ENCODE assay signal across 19 cellular contexts in the genomic region with DNA sequence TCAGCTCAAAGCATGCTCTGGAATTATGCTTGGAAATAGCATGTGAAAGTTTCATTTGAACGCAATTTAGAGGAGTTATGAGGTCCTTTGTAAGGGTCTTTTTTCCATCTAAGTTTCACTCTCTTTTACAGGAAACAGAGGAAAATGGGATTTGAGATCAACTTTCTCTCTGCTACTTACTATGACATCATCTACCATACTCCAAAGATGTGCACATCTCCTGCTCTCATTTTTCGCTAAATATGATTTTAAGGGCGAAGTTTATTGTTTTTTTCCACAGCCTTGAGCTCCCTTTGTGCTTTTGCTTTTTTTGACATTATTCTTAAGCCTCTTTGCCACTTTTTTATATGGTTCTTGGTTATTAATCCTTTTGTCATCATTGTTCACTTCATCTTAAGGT.
A peak's percentile ranks its signal among the peaks of the same experiment; 100 is the strongest.
DNase-seq lines count a peak whose midpoint lies in the region; ATAC-seq, FAIRE-seq and TF ChIP-seq lines count a peak whose summit lies in the region.
"Had no signal": no experiment of that assay in that cellular context is flagged by ENCODE, and none has a peak within 500 bp of the region (broad histone marks: within the 10 kb centered on the region; RNA-seq: fewer than 3 reads in every experiment).

No MANE protein-coding gene starts in this region.

- H4K20me1 ChIP-seq in OCI-LY3 (ENCODE audit: insufficient read depth, low read length), result no peaks in the 10 kb centered on the region
- H4K20me1 ChIP-seq in neural progenitor cell (ENCODE audit: low read depth), result no peaks in the 10 kb centered on the region

- ATAC-seq in HG02623 (IDR thresholded peaks at IDR 0.05; ENCODE audit: unreplicated experiment), result no peak
- ATAC-seq: A549; CD8-positive, alpha-beta T cell had no signal

- H3K79me2 ChIP-seq in OCI-LY3 (ENCODE audit: low read length) (no peaks in the 10 kb centered on the region), neural progenitor cell (ENCODE audit: low read depth) (no peaks in the 10 kb centered on the region)

- H3K9me3 Mint-ChIP-seq in neural progenitor cell, result no peaks in the 10 kb centered on the region
- H3K9me3 Mint-ChIP-seq: H9, HFFc6 had no signal

- H2AFZ ChIP-seq in OCI-LY3 (ENCODE audit: low read depth, low read length), result peak overlapping the region; percentile 77; the same call in 1 of the 2 replicates
- peak overlapping the region; percentile 64 for H2AFZ ChIP-seq in neural progenitor cell (replicated peaks)

- H3K4me1 Mint-ChIP-seq in neural progenitor cell, result no peaks in the 10 kb centered on the region
- H3K4me1 Mint-ChIP-seq: CD14-positive monocyte had no signal

- H3K9ac ChIP-seq in OCI-LY3 (ENCODE audit: low read length) (no peak overlapping the region), neural progenitor cell (no peak overlapping the region)

- no peak for DNase-seq in H54 (ENCODE audit: insufficient read length, low spot score)
- DNase-seq in neural progenitor cell (ENCODE audit: low spot score), result no peak
- no peak for DNase-seq in inferior parietal cortex (ENCODE audit: extremely low spot score)
- DNase-seq in H7, result no peak
- DNase-seq: CD8-positive, alpha-beta T cell; COR-L47; DMS153; DND-41; GDM1; H9; HFFc6; KBM-7 had no signal

- H3K9me3 ChIP-seq in OCI-LY3 (ENCODE audit: insufficient read depth, low read length) (no peaks in the 10 kb centered on the region), neural progenitor cell (ENCODE audit: low read depth) (no peaks in the 10 kb centered on the region)
- H3K9me3 ChIP-seq: A549 had no signal

- no peak for TF ChIP-seq POLR2A in H54 (IDR thresholded peaks at IDR 0.05; ENCODE audit: low read depth, low read length)

- H3K4me1 ChIP-seq in OCI-LY3 (ENCODE audit: low read length) (no peaks in the 10 kb centered on the region), neural progenitor cell (no peaks in the 10 kb centered on the region)
- H3K4me1 ChIP-seq: A549 had no signal

- TF ChIP-seq CTCF in OCI-LY3 (IDR thresholded peaks at IDR 0.05; ENCODE audit: low read depth, low read length) (no peak), neural progenitor cell (IDR thresholded peaks at IDR 0.05) (no peak)

- no peaks in the 10 kb centered on the region for H3F3A ChIP-seq in neural progenitor cell (ENCODE audit: low read depth)

- no peak overlapping the region for H3K27ac Mint-ChIP-seq in neural progenitor cell
- H3K27ac Mint-ChIP-seq: CD14-positive monocyte; CD8-positive, alpha-beta T cell; H9; HFFc6 had no signal

- H3K36me3 ChIP-seq in OCI-LY3 (replicated peaks; ENCODE audit: low read depth, low read length) (no peaks in the 10 kb centered on the region), neural progenitor cell (no peaks in the 10 kb centered on the region), H7 (replicated peaks; ENCODE audit: control insufficient read depth, insufficient read depth, low read length) (no peaks in the 10 kb centered on the region)

- no peak overlapping the region for H3K4me3 Mint-ChIP-seq in neural progenitor cell
- H3K4me3 Mint-ChIP-seq: CD14-positive monocyte; CD8-positive, alpha-beta T cell; H9; HFFc6 had no signal

- H3K4me3 ChIP-seq in OCI-LY3 (ENCODE audit: low read length) (peak overlapping the region; percentile 53), neural progenitor cell (no peak overlapping the region), H7 (ENCODE audit: insufficient read depth, low read depth, low read length) (no peak overlapping the region)
- H3K4me3 ChIP-seq: A549 had no signal

- peak overlapping the region; percentile 48 for H3K4me2 ChIP-seq in OCI-LY3 (ENCODE audit: low read length)
- no peak overlapping the region for H3K4me2 ChIP-seq in neural progenitor cell
- H3K4me2 ChIP-seq: A549 had no signal

- no peaks in the 10 kb centered on the region for H3K27me3 Mint-ChIP-seq in neural progenitor cell (ENCODE audit: insufficient read depth, low read depth)

- H3K27ac ChIP-seq in OCI-LY3 (ENCODE audit: low read length) (no peak overlapping the region), neural progenitor cell (no peak overlapping the region)
- H3K27ac ChIP-seq: A549, HL-60 had no signal

- FAIRE-seq in H54 (lab: Jason Lieb, UNC), result peak; percentile 23
- FAIRE-seq: A549, D721Med, GM19239 had no signal

- H3K27me3 ChIP-seq in OCI-LY3 (ENCODE audit: low read depth, low read length) (no peaks in the 10 kb centered on the region), neural progenitor cell (no peaks in the 10 kb centered on the region), H7 (ENCODE audit: control insufficient read depth, insufficient read depth, low read length) (no peaks in the 10 kb centered on the region)

- H3K36me3 Mint-ChIP-seq in neural progenitor cell, result no peaks in the 10 kb centered on the region
- H3K36me3 Mint-ChIP-seq: CD14-positive monocyte; CD8-positive, alpha-beta T cell had no signal
